Comparison of ENCODE assay signal across 1 cellular context in the genomic region with DNA sequence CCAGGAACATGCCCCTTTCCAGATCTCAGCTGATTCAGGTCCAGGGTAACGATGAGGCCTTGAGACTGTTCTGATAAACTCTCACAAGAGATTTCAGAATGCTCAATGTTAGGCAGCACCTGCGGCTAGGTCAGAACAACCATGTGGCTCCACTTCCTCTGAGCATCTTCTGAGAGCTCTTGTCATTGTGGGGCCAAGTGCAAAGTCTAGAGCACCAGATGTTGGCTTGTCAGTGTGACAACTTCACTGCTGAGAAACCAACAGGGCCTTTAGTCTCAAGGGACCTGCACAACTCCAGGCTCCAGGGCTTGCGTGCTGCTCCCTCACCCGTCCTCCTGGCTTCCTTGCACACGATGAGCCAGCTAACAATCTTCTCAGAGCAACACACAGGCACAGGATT.
TF ChIP-seq lines count a peak whose summit lies in the region.

No MANE protein-coding gene starts in this region.

TF ChIP-seq in SK-N-SH, 30 proteins besides CTCF, POLR2A, EP300 and RAD21:
- TF ChIP-seq FOXJ3 (CRISPR knock-in tag; IDR thresholded peaks at IDR 0.05), result no peak
- TF ChIP-seq SIN3A (IDR thresholded peaks at IDR 0.05; ENCODE audit: borderline replicate concordance, low read depth, low read length), result no peak
- no peak for TF ChIP-seq EZH2phosphoT487 (IDR thresholded peaks at IDR 0.05; ENCODE audit: borderline replicate concordance, low read depth)
- no peak for TF ChIP-seq TAF1 (IDR thresholded peaks at IDR 0.05; ENCODE audit: borderline replicate concordance, low read depth, low read length)
- TF ChIP-seq TCF12 (IDR thresholded peaks at IDR 0.05), result no peak
- TF ChIP-seq USF2 (IDR thresholded peaks at IDR 0.05; ENCODE audit: borderline replicate concordance, low read depth, low read length), result no peak
